24 cellular contexts compared by ENCODE assay signal in the genomic region with DNA sequence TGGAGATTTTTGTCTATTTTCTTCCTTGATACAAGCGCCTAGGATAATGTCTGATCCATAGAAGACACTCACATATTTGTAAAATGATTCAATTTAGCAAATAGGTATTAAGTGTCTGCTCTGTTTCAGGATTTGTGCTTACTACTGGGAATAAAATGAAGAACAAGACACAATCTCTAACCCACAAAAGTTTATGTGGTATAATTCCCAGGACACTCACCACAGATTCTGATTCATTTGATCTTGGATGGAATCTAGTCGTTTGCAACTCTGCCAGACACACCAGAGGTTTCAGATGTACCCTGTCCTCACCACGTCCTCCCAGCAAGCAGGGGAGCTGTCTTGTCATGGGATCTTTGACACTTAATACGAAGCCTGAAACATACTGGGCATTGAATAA.
A peak's percentile ranks its signal among the peaks of the same experiment; 100 is the strongest.
DNase-seq lines count a peak whose midpoint lies in the region; ATAC-seq and TF ChIP-seq lines count a peak whose summit lies in the region.
"Had no signal": no experiment of that assay in that cellular context is flagged by ENCODE, and none has a peak within 500 bp of the region (broad histone marks: within the 10 kb centered on the region; RNA-seq: fewer than 3 reads in every experiment).

No MANE protein-coding gene starts in this region.

- H3K9me3 ChIP-seq in ovary = no peaks in the 10 kb centered on the region
- H3K9me3 ChIP-seq: SJSA1 had no signal

- H3K27me3 Mint-ChIP-seq in GM23338 (ENCODE audit: insufficient read depth, low read depth, poor library complexity) = peaks cover 6% of the 10 kb centered on the region
- H3K27me3 Mint-ChIP-seq: activated naive CD8-positive, alpha-beta T cell treated with anti-CD3 and anti-CD28 coated beads, Interleukin-2, amount 10 ng/mL, durations not matched to agents 7 days and 5 days; CD4-positive, CD25-positive, alpha-beta regulatory T cell; central memory CD8-positive, alpha-beta T cell; effector memory CD8-positive, alpha-beta T cell; stimulated activated naive B cell treated with anti-CD40 and anti-IgM and Interleukin-4, amounts not matched to agents 10 μg/mL and 1 μg/mL and 100 μg/mL, for 72 hours had no signal

- H3K36me3 Mint-ChIP-seq in GM23338 (ENCODE audit: low read depth) = peaks cover 33% of the 10 kb centered on the region
- H3K36me3 Mint-ChIP-seq: activated naive CD8-positive, alpha-beta T cell treated with anti-CD3 and anti-CD28 coated beads, Interleukin-2, amount 10 ng/mL, durations not matched to agents 7 days and 5 days; CD4-positive, CD25-positive, alpha-beta regulatory T cell; stimulated activated naive B cell treated with anti-CD40 and anti-IgM and Interleukin-4, amounts not matched to agents 10 μg/mL and 1 μg/mL and 100 μg/mL, for 72 hours had no signal

- H3K27me3 ChIP-seq in GM23338 (ENCODE audit: insufficient read depth) = no peaks in the 10 kb centered on the region
- H3K27me3 ChIP-seq in ovary = no peaks in the 10 kb centered on the region
- H3K27me3 ChIP-seq: SJSA1 had no signal

- TF ChIP-seq CTCF in AG04449 (IDR thresholded peaks at IDR 0.05; ENCODE audit: insufficient read depth, low read length, missing control alignments) = no peak
- TF ChIP-seq CTCF in GM23338 (conservative IDR thresholded peaks at IDR 0.05; ENCODE audit: low read depth in 2 of 2) = no peak
- no peak for TF ChIP-seq CTCF in foreskin fibroblast (IDR thresholded peaks at IDR 0.05; ENCODE audit: low read depth, low read length)
- no peak for TF ChIP-seq CTCF in ovary (IDR thresholded peaks at IDR 0.05)
- TF ChIP-seq CTCF in coronary artery (IDR thresholded peaks at IDR 0.05) = no peak

- no peaks in the 10 kb centered on the region for H3F3A ChIP-seq in GM23338 (replicated peaks; ENCODE audit: low read depth)

- 68 to 75% (median 69%) methylated on average over 4 of the region's 4 CpGs for WGBS in ovary, 3 donors

- no peak overlapping the region for H3K27ac ChIP-seq in GM23338 (ENCODE audit: low read depth)
- H3K27ac ChIP-seq in ovary = no peak overlapping the region
- no peak overlapping the region for H3K27ac ChIP-seq in coronary artery
- H3K27ac ChIP-seq: SJSA1 had no signal

- H3K4me2 ChIP-seq in GM23338 = peak overlapping the region; percentile 35; the same call in 1 of the 2 replicates

- H3K4me1 ChIP-seq in GM23338 (ENCODE audit: insufficient read depth) = peaks cover 14% of the 10 kb centered on the region
- no peaks in the 10 kb centered on the region for H3K4me1 ChIP-seq in ovary (ENCODE audit: insufficient read depth)
- H3K4me1 ChIP-seq: SJSA1 had no signal

- no peaks in the 10 kb centered on the region for H4K20me1 ChIP-seq in GM23338 (replicated peaks; ENCODE audit: insufficient read depth)

- H3K9me3 Mint-ChIP-seq in GM23338 = peaks cover 46% of the 10 kb centered on the region

- no peaks in the 10 kb centered on the region for H3K9me2 ChIP-seq in GM23338 (ENCODE audit: insufficient read depth)

- ATAC-seq in GM23338 (no peak), HG03135 (IDR thresholded peaks at IDR 0.05; ENCODE audit: unreplicated experiment) (no peak)
- ATAC-seq: effector memory CD8-positive, alpha-beta T cell; stimulated activated naive B cell treated with anti-CD40 and anti-IgM and Interleukin-4, amounts not matched to agents 10 μg/mL and 1 μg/mL and 100 μg/mL, for 72 hours had no signal

- peak overlapping the region; percentile 39; the same call in 1 of the 2 replicates for H3K27ac Mint-ChIP-seq in GM23338
- H3K27ac Mint-ChIP-seq: activated naive CD8-positive, alpha-beta T cell treated with anti-CD3 and anti-CD28 coated beads, Interleukin-2, amount 10 ng/mL, durations not matched to agents 7 days and 5 days; activated T-helper 1 cell treated with anti-CD3 and anti-CD28 coated beads, Interleukin-12 subunit alpha, Interleukin-12 subunit beta, Interleukin-2, Interleukin-4 antibody, amounts not matched to agents 30 ng/mL and 10 ng/mL and 1 ng/mL, durations not matched to agents 14 hours and 24 hours and 36 hours; CD4-positive, CD25-positive, alpha-beta regulatory T cell; effector memory CD8-positive, alpha-beta T cell; nephron; stimulated activated naive B cell treated with anti-CD40 and anti-IgM and Interleukin-4, amounts not matched to agents 10 μg/mL and 1 μg/mL and 100 μg/mL, for 72 hours; T-helper 2 cell treated with Interferon-gamma antibody and Interleukin-4, amounts not matched to agents 5 μg/mL and 100 μg/mL, for 36 hours had no signal

- H3K36me3 ChIP-seq in GM23338 (ENCODE audit: insufficient read depth) (peaks cover 7% of the 10 kb centered on the region; the same call in 1 of the 2 replicates), ovary (no peaks in the 10 kb centered on the region)
- H3K36me3 ChIP-seq: SJSA1 had no signal

- no peak for TF ChIP-seq POLR2A in ovary (IDR thresholded peaks at IDR 0.05)

- H2AFZ ChIP-seq in GM23338 = no peak overlapping the region

- H3K4me1 Mint-ChIP-seq in GM23338 = peaks cover 17% of the 10 kb centered on the region
- H3K4me1 Mint-ChIP-seq: activated naive CD8-positive, alpha-beta T cell treated with anti-CD3 and anti-CD28 coated beads, Interleukin-2, amount 10 ng/mL, durations not matched to agents 7 days and 5 days; CD4-positive, CD25-positive, alpha-beta regulatory T cell; central memory CD8-positive, alpha-beta T cell; nephron; stimulated activated naive B cell treated with anti-CD40 and anti-IgM and Interleukin-4, amounts not matched to agents 10 μg/mL and 1 μg/mL and 100 μg/mL, for 72 hours had no signal

- no peak overlapping the region for H3K4me3 ChIP-seq in AG04449 (ENCODE audit: low read depth, low read length)
- H3K4me3 ChIP-seq in GM23338 = no peak overlapping the region
- H3K4me3 ChIP-seq in foreskin fibroblast (ENCODE audit: low read depth in 1 of 2, low read length in 2 of 2) = no peak overlapping the region
- no peak overlapping the region for H3K4me3 ChIP-seq in ovary
- H3K4me3 ChIP-seq in coronary artery = no peak overlapping the region
- H3K4me3 ChIP-seq: SJSA1 had no signal

- POLR2A ChIA-PET in AG04449 (lab: Yijun Ruan, JAX) = no interaction called here

- DNase-seq in AG04449 (ENCODE audit: low read depth, low spot score) (peak; percentile 47), GM23338 (ENCODE audit: low spot score) (no peak), amniotic epithelial cell (ENCODE audit: low read depth) (peak; percentile 88), foreskin fibroblast (peak; percentile 37 to 44), ovary (no peak), coronary artery (ENCODE audit: low spot score) (no peak), ACHN (no peak)
- DNase-seq: 8988T; activated CD4-positive, alpha-beta T cell treated with anti-CD3 and anti-CD28 coated beads for 1 hour; activated naive CD8-positive, alpha-beta T cell treated with anti-CD3 and anti-CD28 coated beads, Interleukin-2, amount 10 ng/mL, durations not matched to agents 7 days and 5 days; CD4-positive, CD25-positive, alpha-beta regulatory T cell; DMS153; effector memory CD8-positive, alpha-beta T cell; mesendoderm; NCI-H2029 treated with DMSO at 0.1 percent for 48 hours; retina; stimulated activated naive B cell treated with anti-CD40 and anti-IgM and Interleukin-4, amounts not matched to agents 10 μg/mL and 1 μg/mL and 100 μg/mL, for 72 hours; trophoblast cell had no signal

- H3K79me2 ChIP-seq in GM23338 (replicated peaks; ENCODE audit: insufficient read depth) = no peaks in the 10 kb centered on the region

- CTCF ChIA-PET in AG04449 (lab: Yijun Ruan, JAX) = no interaction called here

- no peak for TF ChIP-seq EP300 in ovary (IDR thresholded peaks at IDR 0.05)

- in situ Hi-C loops in ACHN (cut with HindIII; ENCODE audit: low pct_ligation_motif_present, low pct_unique_long_range_greater_than_20kb, low sequenced_read_pairs) = no loop called here

- H3K4me3 Mint-ChIP-seq in GM23338 = no peak overlapping the region
- H3K4me3 Mint-ChIP-seq: activated naive CD8-positive, alpha-beta T cell treated with anti-CD3 and anti-CD28 coated beads, Interleukin-2, amount 10 ng/mL, durations not matched to agents 7 days and 5 days; activated T-helper 1 cell treated with anti-CD3 and anti-CD28 coated beads, Interleukin-12 subunit alpha, Interleukin-12 subunit beta, Interleukin-2, Interleukin-4 antibody, amounts not matched to agents 30 ng/mL and 10 ng/mL and 1 ng/mL, durations not matched to agents 14 hours and 24 hours and 36 hours; CD4-positive, CD25-positive, alpha-beta regulatory T cell; central memory CD8-positive, alpha-beta T cell; effector memory CD8-positive, alpha-beta T cell; nephron; stimulated activated naive B cell treated with anti-CD40 and anti-IgM and Interleukin-4, amounts not matched to agents 10 μg/mL and 1 μg/mL and 100 μg/mL, for 72 hours; T-helper 2 cell treated with Interferon-gamma antibody and Interleukin-4, amounts not matched to agents 5 μg/mL and 100 μg/mL, for 36 hours had no signal

- intact Hi-C loops in ovary (cut with DNase I) = no loop called here

TF ChIP-seq in GM23338, 12 proteins besides CTCF, POLR2A, EP300 and RAD21:
- TF ChIP-seq ZNF331 (CRISPR knock-in tag; IDR thresholded peaks at IDR 0.05; ENCODE audit: low read depth) (no peak), EZH2phosphoT487 (IDR thresholded peaks at IDR 0.05; ENCODE audit: unreplicated experiment) (no peak), JUNB (IDR thresholded peaks at IDR 0.05; ENCODE audit: unreplicated experiment) (no peak), NANOG (IDR thresholded peaks at IDR 0.05; ENCODE audit: borderline replicate concordance) (no peak), CREB1 (CRISPR knock-in tag; IDR thresholded peaks at IDR 0.05; ENCODE audit: low read depth) (no peak), STAT1 (IDR thresholded peaks at IDR 0.05; ENCODE audit: unreplicated experiment) (no peak), EZH2 (IDR thresholded peaks at IDR 0.05; ENCODE audit: low read depth, unreplicated experiment) (no peak), POLR2AphosphoS5 (IDR thresholded peaks at IDR 0.05; ENCODE audit: low read depth) (no peak), ZNF114 (CRISPR knock-in tag; IDR thresholded peaks at IDR 0.05) (no peak)
- TF ChIP-seq, protein P1, sequence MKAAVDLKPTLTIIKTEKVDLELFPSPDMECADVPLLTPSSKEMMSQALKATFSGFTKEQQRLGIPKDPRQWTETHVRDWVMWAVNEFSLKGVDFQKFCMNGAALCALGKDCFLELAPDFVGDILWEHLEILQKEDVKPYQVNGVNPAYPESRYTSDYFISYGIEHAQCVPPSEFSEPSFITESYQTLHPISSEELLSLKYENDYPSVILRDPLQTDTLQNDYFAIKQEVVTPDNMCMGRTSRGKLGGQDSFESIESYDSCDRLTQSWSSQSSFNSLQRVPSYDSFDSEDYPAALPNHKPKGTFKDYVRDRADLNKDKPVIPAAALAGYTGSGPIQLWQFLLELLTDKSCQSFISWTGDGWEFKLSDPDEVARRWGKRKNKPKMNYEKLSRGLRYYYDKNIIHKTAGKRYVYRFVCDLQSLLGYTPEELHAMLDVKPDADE (IDR thresholded peaks at IDR 0.05) = no peak

Comparison
In these comparisons a context has a peak if more than half of its experiments do, and no peak if none do; other contexts are left out.
1. DNase-seq: peak in AG04449 (single experiment), amniotic epithelial cell (single experiment) and foreskin fibroblast (2 of 2); none in GM23338 (single experiment), ovary (0 of 5), coronary artery (single experiment) and ACHN (single experiment).